22 cellular contexts compared by ENCODE assay signal in the genomic region with DNA sequence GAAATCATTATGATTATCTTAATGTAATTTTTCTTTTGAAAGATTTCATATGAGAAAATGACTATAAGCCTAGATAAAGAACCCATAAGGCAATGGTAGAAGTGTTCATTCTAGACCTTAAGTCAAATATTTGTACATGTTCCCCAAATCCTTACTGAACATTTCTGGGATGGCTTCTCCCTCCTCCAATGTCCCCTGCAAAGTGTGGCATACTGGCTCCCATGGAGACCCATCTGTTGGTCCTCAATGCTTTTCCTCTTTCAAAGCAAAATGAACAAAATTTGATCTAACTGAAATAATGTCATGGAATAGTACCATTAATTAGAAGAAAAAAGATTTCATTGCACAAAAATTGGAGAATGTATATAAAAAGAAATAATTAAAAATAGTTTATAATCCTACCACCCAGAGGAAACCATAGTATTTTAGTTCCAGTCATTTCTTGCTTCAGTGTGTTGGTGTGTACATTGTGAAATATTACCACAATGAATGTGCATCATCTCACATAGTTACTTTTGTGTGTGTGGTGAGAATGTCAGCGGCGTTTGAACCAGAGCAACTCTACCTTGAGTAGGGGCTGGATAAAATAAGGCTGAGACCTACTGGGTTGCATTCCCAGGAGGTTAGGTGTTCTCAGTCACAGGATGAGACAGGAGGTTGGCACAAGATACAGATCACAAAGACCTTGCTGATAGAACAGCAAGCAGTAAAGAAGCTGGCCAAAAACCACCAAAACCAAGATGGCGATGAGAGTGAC.
DNase-seq lines count a peak whose midpoint lies in the region; ATAC-seq, FAIRE-seq and TF ChIP-seq lines count a peak whose summit lies in the region.
"Had no signal": no experiment of that assay in that cellular context is flagged by ENCODE, and none has a peak within 500 bp of the region (broad histone marks: within the 10 kb centered on the region; RNA-seq: fewer than 3 reads in every experiment).

No MANE protein-coding gene starts in this region.

- no peaks in the 10 kb centered on the region for H3K79me2 ChIP-seq in PC-3 (ENCODE audit: low read length)
- no peaks in the 10 kb centered on the region for H3K79me2 ChIP-seq in mesendoderm (ENCODE audit: control insufficient read depth, insufficient read depth, low read length)

- H3K9me3 ChIP-seq in PC-3 (ENCODE audit: low read length) (no peaks in the 10 kb centered on the region), endodermal cell (ENCODE audit: control insufficient read depth, low read length) (peaks cover 35% of the 10 kb centered on the region)

- H3K9ac ChIP-seq in PC-3 (ENCODE audit: low read length) (no peak overlapping the region), endodermal cell (ENCODE audit: extremely low read depth, low read length, poor library complexity, severe bottlenecking) (no peak overlapping the region), mesendoderm (ENCODE audit: low read length) (no peak overlapping the region)

- H3K23ac ChIP-seq in mesendoderm (ENCODE audit: low read length), result no peak overlapping the region

- H3K4me3 Mint-ChIP-seq in endodermal cell, result no peak overlapping the region
- H3K4me3 Mint-ChIP-seq: CD4-positive, CD25-positive, alpha-beta regulatory T cell had no signal

- TF ChIP-seq CTCF in PC-3 (conservative IDR thresholded peaks at IDR 0.05; ENCODE audit: low read depth, low read length) (no peak), endodermal cell (conservative IDR thresholded peaks at IDR 0.05) (no peak), D721Med (IDR thresholded peaks at IDR 0.05; ENCODE audit: insufficient read depth, missing control alignments) (no peak)

- H2BK120ac ChIP-seq in mesendoderm (ENCODE audit: low read depth, low read length), result no peak overlapping the region

- H2AK5ac ChIP-seq in mesendoderm (ENCODE audit: low read length), result no peak overlapping the region

- H3K4me1 Mint-ChIP-seq in endodermal cell, result peaks cover 39% of the 10 kb centered on the region

- BruUV-seq in PC-3 (replicated peaks; lab: Mats Ljungman, UMichigan), result no TSS peak

- no peak overlapping the region for H3K18ac ChIP-seq in mesendoderm (ENCODE audit: low read length)

- no peak overlapping the region for H3K27ac ChIP-seq in PC-3 (ENCODE audit: low read length)
- H3K27ac ChIP-seq in endodermal cell (ENCODE audit: low read depth, low read length), result no peak overlapping the region
- no peak overlapping the region for H3K27ac ChIP-seq in mesendoderm (ENCODE audit: low read depth, low read length)
- H3K27ac ChIP-seq: HL-60, SJCRH30 had no signal

- FAIRE-seq in D721Med (lab: Jason Lieb, UNC), result no peak
- FAIRE-seq: GM12878, RCC 7860 had no signal

- H3K56ac ChIP-seq in mesendoderm (ENCODE audit: low read length), result no peak overlapping the region

- no peak overlapping the region for H2BK5ac ChIP-seq in mesendoderm (ENCODE audit: low read length)

- H3F3A ChIP-seq in PC-3 (ENCODE audit: low read length, unreplicated experiment), result no peaks in the 10 kb centered on the region

- no peak for ATAC-seq in PC-3
- ATAC-seq: GM12878, HCT116 had no signal

- H3K27me3 Mint-ChIP-seq in endodermal cell (ENCODE audit: insufficient read depth), result no peaks in the 10 kb centered on the region
- H3K27me3 Mint-ChIP-seq: CD4-positive, CD25-positive, alpha-beta regulatory T cell had no signal

- intact Hi-C loops in PC-3 (cut with micrococcal nuclease), result no loop called here

- H3K27ac Mint-ChIP-seq in endodermal cell, result peak overlapping the region; percentile 42

- H2BK15ac ChIP-seq in mesendoderm (replicated peaks; ENCODE audit: low read depth), result no peak overlapping the region

- H3K9me2 ChIP-seq in PC-3 (replicated peaks; ENCODE audit: low read length), result no peaks in the 10 kb centered on the region; the same call in 1 of the 2 replicates

- H3K4me1 ChIP-seq in PC-3 (ENCODE audit: insufficient read depth, low read length) (no peaks in the 10 kb centered on the region), endodermal cell (ENCODE audit: control insufficient read depth, insufficient read depth, low read length) (peaks cover 11% of the 10 kb centered on the region), mesendoderm (ENCODE audit: control insufficient read depth, low read depth, low read length) (peaks cover 7% of the 10 kb centered on the region)

- H3K36me3 Mint-ChIP-seq in endodermal cell (ENCODE audit: low read depth), result peaks cover 11% of the 10 kb centered on the region
- H3K36me3 Mint-ChIP-seq: CD4-positive, CD25-positive, alpha-beta regulatory T cell had no signal

- no peak overlapping the region for H4K5ac ChIP-seq in mesendoderm (ENCODE audit: low read length)

- H4K8ac ChIP-seq in mesendoderm (ENCODE audit: low read depth, low read length), result no peak overlapping the region

- in situ Hi-C loops in G401 (cut with HindIII; ENCODE audit: low sequenced_read_pairs), result no loop called here

- H2AFZ ChIP-seq in PC-3 (ENCODE audit: low read length), result no peak overlapping the region

- CTCF ChIA-PET in PC-3 (lab: Charles Lee), result no interaction called here

- H4K20me1 ChIP-seq in PC-3 (ENCODE audit: low read length), result no peaks in the 10 kb centered on the region

- no peaks in the 10 kb centered on the region for H3K36me3 ChIP-seq in PC-3 (ENCODE audit: low read depth, low read length)
- no peaks in the 10 kb centered on the region for H3K36me3 ChIP-seq in endodermal cell (ENCODE audit: control insufficient read depth, insufficient read depth, low read length)
- H3K36me3 ChIP-seq in mesendoderm (ENCODE audit: control insufficient read depth, insufficient read depth, low read length), result no peaks in the 10 kb centered on the region
- H3K36me3 ChIP-seq: SJCRH30 had no signal

- H3K27me3 ChIP-seq in PC-3 (ENCODE audit: low read length) (no peaks in the 10 kb centered on the region), endodermal cell (ENCODE audit: control insufficient read depth, insufficient read depth, low read length, poor library complexity, severe bottlenecking) (no peaks in the 10 kb centered on the region), mesendoderm (ENCODE audit: insufficient read depth, low read length, poor library complexity) (no peaks in the 10 kb centered on the region)
- H3K27me3 ChIP-seq: SJCRH30 had no signal

- H3K4me2 ChIP-seq in PC-3 (ENCODE audit: low read length) (no peak overlapping the region), mesendoderm (ENCODE audit: low read length) (no peak overlapping the region)

- no peaks in the 10 kb centered on the region for H3K79me1 ChIP-seq in mesendoderm (ENCODE audit: low read length)

- DNase-seq in G401 (ENCODE audit: low spot score) (peak; percentile 83), PC-3 (peak; percentile 46), endodermal cell (no peak), mesendoderm (peak; percentile 10), T1000 (lab: John Stamatoyannopoulos, UW) (no peak), D721Med (ENCODE audit: insufficient read length, low spot score) (no peak)
- DNase-seq in activated CD8-positive, alpha-beta memory T cell treated with anti-CD3 and anti-CD28 coated beads, Interleukin-2, amount 50 U/mL, for 48 hours, result no peak
- DNase-seq: CD4-positive, CD25-positive, alpha-beta regulatory T cell; DMS 273 treated with DMSO at 0.1 percent for 48 hours; DMS79 treated with DMSO at 0.1 percent for 48 hours; GOT3; KBM-7; NCI-H1105; NCI-H2029; NCI-H345; NCI-H524; NCI-H82 had no signal

- POLR2A ChIA-PET in PC-3 (lab: Charles Lee; ENCODE audit: unreplicated experiment), result no interaction called here

- 94% methylated on average over 2 of the region's 3 CpGs; no CpG with 5 or more reads in 1 of the 2 experiments for WGBS in endodermal cell (ENCODE audit: insufficient coverage in 1 of 2, insufficient read length in 1 of 2), 2 experiments
- WGBS in mesendoderm (ENCODE audit: extremely low coverage, insufficient coverage, low lambda C conversion rate), result no CpG with 5 or more reads among the region's 3 CpGs

- H3K9me3 Mint-ChIP-seq in endodermal cell, result peaks cover 36% of the 10 kb centered on the region

- H3K4me3 ChIP-seq in PC-3 (ENCODE audit: low read length) (no peak overlapping the region), endodermal cell (ENCODE audit: low read length) (no peak overlapping the region), mesendoderm (ENCODE audit: low read length) (no peak overlapping the region)
- H3K4me3 ChIP-seq: GM12878, SJCRH30 had no signal

- H3K4ac ChIP-seq in mesendoderm (ENCODE audit: low read depth, low read length), result no peak overlapping the region

Comparison
In these comparisons a context has a peak if more than half of its experiments do, and no peak if none do; other contexts are left out.
1. DNase-seq: peak in G401 (single experiment), PC-3 (single experiment) and mesendoderm (single experiment); none in endodermal cell (single experiment), activated CD8-positive, alpha-beta memory T cell treated with anti-CD3 and anti-CD28 coated beads, Interleukin-2, amount 50 U/mL, for 48 hours (single experiment), T1000 (single experiment) and D721Med (single experiment).